8 cellular contexts compared by ENCODE assay signal in the genomic region with DNA sequence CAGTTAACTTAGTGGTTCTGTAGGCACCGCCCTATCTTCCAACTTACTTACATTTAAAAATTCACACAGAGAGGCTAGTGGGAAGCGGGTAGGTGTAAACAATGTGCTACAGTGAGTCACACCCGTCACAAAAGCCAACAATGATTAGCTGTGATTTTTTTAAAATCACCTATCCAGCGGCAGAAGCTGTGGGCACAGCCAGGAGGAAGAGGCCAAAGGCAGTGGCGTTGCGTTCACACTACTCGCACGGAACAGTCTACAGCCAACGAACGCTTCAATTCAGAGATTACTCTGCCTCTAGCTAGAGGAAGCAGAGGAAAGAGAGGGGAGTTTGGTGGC. TPM values are rescaled to one million over a fixed set of nuclear protein-coding genes. Genes with fewer than 3 reads are reported as not detected.
DNase-seq lines count a peak whose midpoint lies in the region; ATAC-seq and TF ChIP-seq lines count a peak whose summit lies in the region.

No MANE protein-coding gene starts in this region.

- no peak overlapping the region for H4K8ac ChIP-seq in neuronal stem cell (ENCODE audit: low read depth, low read length)

- H3K4me1 ChIP-seq in esophagus muscularis mucosa (peaks cover 0 to 25% (median 24%) of the 10 kb centered on the region in 4 donors), neuronal stem cell (ENCODE audit: control insufficient read depth in 2 of 2, insufficient read depth in 1 of 2, low read depth in 1 of 2, low read length in 2 of 2) (no peaks in the 10 kb centered on the region)

- peak overlapping the region; percentile 77 to 89 (median 84) for H3K4me3 ChIP-seq in esophagus muscularis mucosa
- peak overlapping the region; percentile 68 to 91 for H3K4me3 ChIP-seq in neuronal stem cell (ENCODE audit: low read length in 2 of 2)

- ATAC-seq in GM18511 (IDR thresholded peaks at IDR 0.05; ENCODE audit: unreplicated experiment) (peak; percentile 37), HG02981 (IDR thresholded peaks at IDR 0.05; ENCODE audit: unreplicated experiment) (peak; percentile 30)

- no peaks in the 10 kb centered on the region for H3K36me3 ChIP-seq in esophagus muscularis mucosa
- no peaks in the 10 kb centered on the region for H3K36me3 ChIP-seq in neuronal stem cell (replicated peaks in 1 of 2; ENCODE audit: control insufficient read depth in 2 of 2, insufficient read depth in 2 of 2, low read length in 2 of 2)

- in situ Hi-C loops in KBM-7 (cut with MboI; ENCODE audit: low pct_unique_long_range_greater_than_20kb, low sequenced_read_pairs): no loop called here

- no peak overlapping the region for H4K91ac ChIP-seq in neuronal stem cell (ENCODE audit: low read depth, low read length, poor library complexity)

- WGBS in esophagus muscularis mucosa: 3% methylated on average over 10 of the region's 10 CpGs
- WGBS in neuronal stem cell (ENCODE audit: extremely low coverage in 2 of 2, insufficient read length in 2 of 2, insufficient replicate concordance in 1 of 2), 2 donors: no CpG with 5 or more reads among the region's 10 CpGs

- peak overlapping the region; percentile 84 for H3K4me2 ChIP-seq in neuronal stem cell (ENCODE audit: insufficient read depth, low read length, poor library complexity, severe bottlenecking)

- H3K27ac ChIP-seq in esophagus muscularis mucosa (replicated peaks in 1 of 4) (peak overlapping the region; percentile 89 to 94 (median 92)), neuronal stem cell (replicated peaks; ENCODE audit: low read length) (peak overlapping the region; percentile 89)

- intact Hi-C loops in esophagus muscularis mucosa (cut with DNase I): no loop called here

- H2BK15ac ChIP-seq in neuronal stem cell (ENCODE audit: low read length): no peak overlapping the region

- no peak overlapping the region for H3K14ac ChIP-seq in neuronal stem cell (ENCODE audit: low read length)

- peak overlapping the region; percentile 42 for H2BK120ac ChIP-seq in neuronal stem cell (ENCODE audit: low read depth, low read length)

- H3K9me3 ChIP-seq in esophagus muscularis mucosa (no peaks in the 10 kb centered on the region), neuronal stem cell (replicated peaks in 1 of 2; ENCODE audit: control insufficient read depth in 2 of 2, insufficient read depth in 1 of 2, low read depth in 1 of 2, low read length in 2 of 2) (no peaks in the 10 kb centered on the region)

- peak overlapping the region; percentile 96 for H3K9ac ChIP-seq in neuronal stem cell (ENCODE audit: low read depth, low read length, poor library complexity)

- no peak for TF ChIP-seq EP300 in esophagus muscularis mucosa (IDR thresholded peaks at IDR 0.05)

- DNase-seq in 8988T (peak; percentile 30), RKO (ENCODE audit: low spot score) (peak; percentile 55), esophagus muscularis mucosa (ENCODE audit: extremely low spot score) (no peak), neuronal stem cell (ENCODE audit: low spot score) (no peak), KBM-7 (no peak), NAMALWA (ENCODE audit: low spot score) (no peak)

- TF ChIP-seq CTCF in esophagus muscularis mucosa (IDR thresholded peaks at IDR 0.05): no peak

- H3K23ac ChIP-seq in neuronal stem cell (ENCODE audit: low read depth, low read length, poor library complexity): peak overlapping the region; percentile 46

- no peak overlapping the region for H2AK5ac ChIP-seq in neuronal stem cell (ENCODE audit: low read depth, low read length)

- H3K27me3 ChIP-seq in esophagus muscularis mucosa (no peaks in the 10 kb centered on the region), neuronal stem cell (ENCODE audit: control insufficient read depth in 3 of 3, insufficient read depth in 3 of 3, low read depth in 1 of 3, low read length in 3 of 3) (no peaks in the 10 kb centered on the region)

- H3K79me1 ChIP-seq in neuronal stem cell (ENCODE audit: low read depth, low read length): no peaks in the 10 kb centered on the region

- H2BK12ac ChIP-seq in neuronal stem cell (ENCODE audit: low read length): no peak overlapping the region

- H3K18ac ChIP-seq in neuronal stem cell (ENCODE audit: low read length): peak overlapping the region; percentile 79

- peak overlapping the region; percentile 97 for H2AFZ ChIP-seq in neuronal stem cell (ENCODE audit: low read length)

- TF ChIP-seq POLR2A in esophagus muscularis mucosa (IDR thresholded peaks at IDR 0.05; ENCODE audit: low read depth): no peak

- H3K4ac ChIP-seq in neuronal stem cell (ENCODE audit: low read length): no peak overlapping the region

- peak overlapping the region; percentile 42 for H2BK5ac ChIP-seq in neuronal stem cell (ENCODE audit: low read length)

RNA-seq across cellular contexts. Expression of a gene that starts 2.5 kb away (rescaled TPM):
- 10 to 100 TPM; 12.9 to 20.9 (median 18.0) TPM for total RNA-seq in esophagus muscularis mucosa
- polyA plus RNA-seq in neuronal stem cell (2013, experiment 1 of 2): 19.0 TPM
- polyA plus RNA-seq in neuronal stem cell (2013, experiment 2 of 2): 19.4 TPM

Comparison
In these comparisons a context has a peak if more than half of its experiments do, and no peak if none do; other contexts are left out.
1. DNase-seq: peak in 8988T (single experiment) and RKO (single experiment); none in esophagus muscularis mucosa (single experiment), neuronal stem cell (single experiment), KBM-7 (single experiment) and NAMALWA (single experiment).